Comparison of ENCODE assay signal across 8 cellular contexts in the genomic region with DNA sequence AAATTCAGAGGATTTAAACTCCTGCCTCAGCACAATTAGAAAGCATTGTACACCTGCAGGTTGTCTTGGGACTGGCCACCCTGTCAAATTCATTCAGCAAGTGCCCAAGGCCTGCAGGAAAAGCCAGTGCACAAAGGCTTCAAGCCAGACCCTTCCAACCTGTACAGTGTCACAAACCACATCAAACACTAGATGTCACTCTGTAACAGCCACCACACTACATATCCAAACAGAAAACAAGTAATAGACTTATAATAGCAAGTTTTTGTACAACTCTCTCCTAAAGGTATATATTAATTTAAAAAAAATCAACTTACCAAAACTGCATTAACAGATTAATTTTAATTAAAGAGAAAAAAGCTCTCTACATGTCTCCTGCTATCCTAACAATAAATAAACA. TPM values are rescaled to one million over a fixed set of nuclear protein-coding genes. Genes with fewer than 3 reads are reported as not detected.
DNase-seq lines count a peak whose midpoint lies in the region; ATAC-seq and TF ChIP-seq lines count a peak whose summit lies in the region.

No MANE protein-coding gene starts in this region.

- peak; percentile 23 for TF ChIP-seq CTCF in fibroblast of the aortic adventitia (IDR thresholded peaks at IDR 0.05; ENCODE audit: insufficient read depth, low read length)

- peak; percentile 22 for DNase-seq in DMS114 treated with DMSO at 0.1 percent for 48 hours (lab: John Stamatoyannopoulos, UW; ENCODE audit: unreplicated experiment)
- DNase-seq in M059J (ENCODE audit: low read depth): peak; percentile 53
- peak; percentile 66 for DNase-seq in SK-MEL-5 (ENCODE audit: low read depth, low spot score)
- DNase-seq in fibroblast of the aortic adventitia (ENCODE audit: low read depth): peak; percentile 27
- DNase-seq in pons (ENCODE audit: low spot score): peak; percentile 75
- DNase-seq in activated gamma-delta T cell (lab: John Stamatoyannopoulos, UW): no peak

- no peak overlapping the region for H3K4me3 ChIP-seq in fibroblast of the aortic adventitia (ENCODE audit: low read depth, low read length)

- ATAC-seq in GM21367 (IDR thresholded peaks at IDR 0.05; ENCODE audit: unreplicated experiment): peak; percentile 33
- no peak for ATAC-seq in GM19397 (IDR thresholded peaks at IDR 0.05; ENCODE audit: unreplicated experiment)

- in situ Hi-C loops in SK-MEL-5 (cut with HindIII; ENCODE audit: low pct_unique_long_range_greater_than_20kb, low sequenced_read_pairs): no loop called here

RNA-seq across cellular contexts. Expression of a gene that starts 47.6 kb away (rescaled TPM):
- 9.5 and 12.0 TPM in 2 replicates for total RNA-seq in M059J (2014; rRNA removed; shearing (Covaris generic))
- 9.3 and 11.1 TPM in 2 replicates for total RNA-seq in SK-MEL-5 (2014; rRNA removed; shearing (Covaris generic))
- polyA plus RNA-seq in SK-MEL-5 (2015; cell fraction: cytosol; rRNA removed): 8.5 and 15.9 TPM in 2 replicates
- polyA plus RNA-seq in SK-MEL-5 (2015; cell fraction: nucleus; rRNA removed): 9.7 and 15.8 TPM in 2 replicates
- 6.2 and 10.8 TPM in 2 replicates for total RNA-seq in fibroblast of the aortic adventitia (ENCODE audit: low replicate concordance)
